Comparison of ENCODE assay signal across 8 cellular contexts in the genomic region with DNA sequence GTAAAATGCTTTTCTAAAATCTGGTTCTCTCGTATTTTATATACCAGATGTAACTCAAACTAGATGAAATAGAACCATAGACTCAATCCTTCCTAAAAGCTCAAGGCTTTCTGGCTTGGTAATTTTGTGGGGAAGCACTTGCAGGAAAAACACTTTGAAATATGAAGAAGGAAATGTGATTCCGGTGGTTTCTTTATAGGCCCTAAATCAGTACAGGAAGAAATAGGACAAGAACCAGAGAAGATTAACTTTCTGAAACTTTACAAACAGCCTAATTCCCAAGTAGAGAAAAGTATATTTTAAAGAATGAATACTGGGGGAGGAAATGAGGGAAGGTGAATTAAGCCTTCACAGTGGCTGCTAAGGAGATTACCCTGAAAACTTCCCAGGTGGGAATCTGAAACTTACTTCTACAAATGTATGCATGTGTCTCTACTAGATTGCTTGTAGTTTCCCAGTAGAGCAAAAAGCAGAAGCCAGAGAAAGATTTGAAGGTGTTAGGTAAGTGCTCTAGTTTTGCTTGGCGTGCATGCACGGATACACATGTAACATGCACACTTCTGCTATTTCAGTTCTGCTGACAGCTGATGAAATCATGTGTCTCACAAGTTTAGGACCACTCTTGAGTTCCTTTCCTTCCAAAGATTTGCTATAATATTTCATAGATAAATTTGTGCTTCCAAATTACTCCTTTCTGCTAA.
A peak's percentile ranks its signal among the peaks of the same experiment; 100 is the strongest.
DNase-seq lines count a peak whose midpoint lies in the region; ATAC-seq and TF ChIP-seq lines count a peak whose summit lies in the region.

No MANE protein-coding gene starts in this region.

- H3K27ac Mint-ChIP-seq in mesothelial cell of epicardium (peak overlapping the region; percentile 20), immature natural killer cell (peak overlapping the region in 3 of 6 donors; percentile 50 to 82 (median 71))

- no peak for TF ChIP-seq CTCF in mesothelial cell of epicardium (IDR thresholded peaks at IDR 0.05; ENCODE audit: unreplicated experiment)

- DNase-seq in MV-4-11 (lab: John Stamatoyannopoulos, UW) (peak; percentile 69), mesothelial cell of epicardium (ENCODE audit: low spot score in 2 of 2, unreplicated experiment in 2 of 2) (no peak), NCI-H2081 (lab: John Stamatoyannopoulos, UW) (no peak), immature natural killer cell (no peak), SHP77 (lab: John Stamatoyannopoulos, UW) (no peak), NCI-H2171 treated with DMSO at 0.1 percent for 48 hours (lab: John Stamatoyannopoulos, UW) (no peak)

- TF ChIP-seq POLR2A in GM18505 (IDR thresholded peaks at IDR 0.05; ENCODE audit: borderline replicate concordance, extremely low read depth, insufficient read depth, insufficient read length): no peak

- peak; percentile 86 for ATAC-seq in GM18505 (IDR thresholded peaks at IDR 0.05; ENCODE audit: unreplicated experiment)
- ATAC-seq in HG02571 (IDR thresholded peaks at IDR 0.05; ENCODE audit: unreplicated experiment): peak; percentile 74

- H3K4me3 Mint-ChIP-seq in mesothelial cell of epicardium: no peak overlapping the region
- H3K4me3 Mint-ChIP-seq in immature natural killer cell: no peak overlapping the region

- H3K9me3 Mint-ChIP-seq in mesothelial cell of epicardium: no peaks in the 10 kb centered on the region
- no peaks in the 10 kb centered on the region for H3K9me3 Mint-ChIP-seq in immature natural killer cell

- no peaks in the 10 kb centered on the region for H3K27me3 Mint-ChIP-seq in mesothelial cell of epicardium (ENCODE audit: low read depth)
- no peaks in the 10 kb centered on the region for H3K27me3 Mint-ChIP-seq in immature natural killer cell (ENCODE audit: low read depth in 3 of 3)

- H3K36me3 Mint-ChIP-seq in mesothelial cell of epicardium (no peaks in the 10 kb centered on the region), immature natural killer cell (no peaks in the 10 kb centered on the region)

- peaks cover 20% of the 10 kb centered on the region for H3K4me1 Mint-ChIP-seq in mesothelial cell of epicardium
- peaks cover 48 to 50% of the 10 kb centered on the region in 2 donors for H3K4me1 Mint-ChIP-seq in immature natural killer cell
